In the genomic region with DNA sequence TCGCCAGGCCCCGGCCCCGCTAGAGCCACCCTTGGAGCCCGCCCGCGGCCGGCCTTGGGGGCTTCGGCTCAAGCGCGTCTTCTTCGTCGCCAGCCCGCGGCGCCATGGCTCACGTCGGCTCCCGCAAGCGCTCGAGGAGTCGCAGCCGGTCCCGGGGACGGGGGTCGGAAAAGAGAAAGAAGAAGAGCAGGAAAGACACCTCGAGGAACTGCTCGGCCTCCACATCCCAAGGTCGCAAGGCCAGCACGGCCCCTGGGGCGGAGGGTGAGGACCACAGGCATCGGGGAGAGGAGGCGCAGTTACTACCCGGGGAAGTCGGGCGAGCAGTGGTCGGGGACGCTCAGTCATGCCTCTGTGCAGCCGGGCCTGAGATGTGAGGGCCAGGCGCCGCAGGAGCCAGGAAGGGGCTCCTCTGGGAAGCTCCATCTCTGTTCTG, we compare ENCODE assay signal across 8 cellular contexts. TPM values are rescaled to one million over a fixed set of nuclear protein-coding genes. Genes with fewer than 3 reads are reported as not detected.
DNase-seq lines count a peak whose midpoint lies in the region; ATAC-seq and TF ChIP-seq lines count a peak whose summit lies in the region.

No MANE protein-coding gene starts in this region.

- peak; percentile 30 for ATAC-seq in GM19452 (IDR thresholded peaks at IDR 0.05; ENCODE audit: unreplicated experiment)

- peaks cover 12% of the 10 kb centered on the region for H3K79me2 ChIP-seq in mesendoderm (ENCODE audit: control insufficient read depth, insufficient read depth, low read length)

- no peak for TF ChIP-seq CTCF in BE2C (IDR thresholded peaks at IDR 0.05; ENCODE audit: low read depth, low read length)
- peak; percentile 10; the same call in 1 of the 2 replicates for TF ChIP-seq CTCF in LNCaP clone FGC (IDR thresholded peaks at IDR 0.05; ENCODE audit: control insufficient read depth, extremely low read depth, insufficient read depth)
- TF ChIP-seq CTCF in vagina (IDR thresholded peaks at IDR 0.05) = no peak

- H3K18ac ChIP-seq in mesendoderm (ENCODE audit: low read length) = peak overlapping the region; percentile 76

- H2BK120ac ChIP-seq in mesendoderm (ENCODE audit: low read depth, low read length) = no peak overlapping the region

- H3K27ac ChIP-seq in caudate nucleus (ENCODE audit: low read depth, low read length) (peak overlapping the region; percentile 76), mesendoderm (ENCODE audit: low read depth, low read length) (peak overlapping the region; percentile 65), vagina (peak overlapping the region; percentile 83)

- H3K56ac ChIP-seq in mesendoderm (ENCODE audit: low read length) = peak overlapping the region; percentile 98

- H4K8ac ChIP-seq in mesendoderm (ENCODE audit: low read depth, low read length) = no peak overlapping the region

- H2BK5ac ChIP-seq in mesendoderm (ENCODE audit: low read length) = no peak overlapping the region

- peak overlapping the region; percentile 90 for H3K23ac ChIP-seq in mesendoderm (ENCODE audit: low read length)

- TF ChIP-seq POLR2A in vagina (IDR thresholded peaks at IDR 0.05) = no peak

- peak overlapping the region; percentile 83 for H3K4ac ChIP-seq in mesendoderm (ENCODE audit: low read depth, low read length)

- H3K27me3 ChIP-seq in BE2C (no peaks in the 10 kb centered on the region), mesendoderm (ENCODE audit: insufficient read depth, low read length, poor library complexity) (no peaks in the 10 kb centered on the region), vagina (no peaks in the 10 kb centered on the region)

- H3K4me2 ChIP-seq in mesendoderm (ENCODE audit: low read length) = peak overlapping the region; percentile 91

- H3K4me3 ChIP-seq in BE2C (ENCODE audit: low read depth, low read length) (peak overlapping the region; percentile 88), LNCaP clone FGC (ENCODE audit: low read depth, low read length) (peak overlapping the region; percentile 94), mesendoderm (ENCODE audit: low read length) (peak overlapping the region; percentile 88), vagina (peak overlapping the region; percentile 81 to 93)

- peaks cover 21% of the 10 kb centered on the region for H3K79me1 ChIP-seq in mesendoderm (ENCODE audit: low read length)

- no peak for DNase-seq in BE2C
- DNase-seq in LNCaP clone FGC (ENCODE audit: low read depth) = no peak
- DNase-seq in caudate nucleus (lab: John Stamatoyannopoulos, UW) = peak in 5 of 61 donors; percentile 33 to 59 (median 42)
- DNase-seq in mesendoderm = peak; percentile 50
- no peak for DNase-seq in vagina (ENCODE audit: extremely low spot score in 2 of 2)
- no peak for DNase-seq in CD1c-positive myeloid dendritic cell (ENCODE audit: extremely low spot score)
- no peak for DNase-seq in NCI-H1092 (lab: John Stamatoyannopoulos, UW)

- H4K5ac ChIP-seq in mesendoderm (ENCODE audit: low read length) = no peak overlapping the region

- H3K36me3 ChIP-seq in BE2C = peaks cover 16% of the 10 kb centered on the region
- peaks cover 1% of the 10 kb centered on the region for H3K36me3 ChIP-seq in mesendoderm (ENCODE audit: control insufficient read depth, insufficient read depth, low read length)
- peaks cover 0 to 11% of the 10 kb centered on the region in 2 donors for H3K36me3 ChIP-seq in vagina

- WGBS in mesendoderm (ENCODE audit: extremely low coverage, insufficient coverage, low lambda C conversion rate) = no CpG with 5 or more reads among the region's 40 CpGs

- intact Hi-C loops in vagina (cut with DNase I) = loop anchor here (5.0 kb wide), 1 partner anchor 251 kb away; the partner anchor contains the start of genes MPHOSPH9 and MTRFR

- peaks cover 8% of the 10 kb centered on the region for H3K4me1 ChIP-seq in BE2C
- H3K4me1 ChIP-seq in mesendoderm (ENCODE audit: control insufficient read depth, low read depth, low read length) = peaks cover 6% of the 10 kb centered on the region
- H3K4me1 ChIP-seq in vagina = peaks cover 87% of the 10 kb centered on the region

- H3K9me3 ChIP-seq in BE2C = no peaks in the 10 kb centered on the region
- no peaks in the 10 kb centered on the region for H3K9me3 ChIP-seq in vagina

- no peak overlapping the region for H2BK15ac ChIP-seq in mesendoderm (replicated peaks; ENCODE audit: low read depth)

- peak overlapping the region; percentile 97 for H3K9ac ChIP-seq in mesendoderm (ENCODE audit: low read length)

- H2AK5ac ChIP-seq in mesendoderm (ENCODE audit: low read length) = peak overlapping the region; percentile 41

RNA-seq across cellular contexts. Expression of gene ARL6IP4, which starts 0.6 kb away (rescaled TPM):
- polyA plus RNA-seq in BE2C (2012; ENCODE audit: insufficient read depth, insufficient read length, low read depth) = 558 TPM
- 118 TPM for polyA plus RNA-seq in mesendoderm (2013, experiment 1 of 2)
- polyA plus RNA-seq in mesendoderm (2013, experiment 2 of 2) = 115 TPM
- total RNA-seq in vagina = 147 TPM

RNA-seq across cellular contexts. Expression of gene OGFOD2, which starts 6.0 kb away (rescaled TPM):
- polyA plus RNA-seq in BE2C (2012; ENCODE audit: insufficient read depth, insufficient read length, low read depth) = 71.8 TPM
- 5.2 TPM for polyA plus RNA-seq in mesendoderm (2013, experiment 1 of 2)
- polyA plus RNA-seq in mesendoderm (2013, experiment 2 of 2) = 4.9 TPM
- 26.0 TPM for total RNA-seq in vagina

RNA-seq across cellular contexts. Expression of gene ABCB9, which starts 14.8 kb away (rescaled TPM):
- polyA plus RNA-seq in BE2C (2012; ENCODE audit: insufficient read depth, insufficient read length, low read depth) = 23.6 TPM
- 1.4 TPM for polyA plus RNA-seq in mesendoderm (2013, experiment 1 of 2)
- polyA plus RNA-seq in mesendoderm (2013, experiment 2 of 2) = 1.2 TPM
- 4.2 TPM for total RNA-seq in vagina
